Comparison of ENCODE assay signal across 27 cellular contexts in the genomic region with DNA sequence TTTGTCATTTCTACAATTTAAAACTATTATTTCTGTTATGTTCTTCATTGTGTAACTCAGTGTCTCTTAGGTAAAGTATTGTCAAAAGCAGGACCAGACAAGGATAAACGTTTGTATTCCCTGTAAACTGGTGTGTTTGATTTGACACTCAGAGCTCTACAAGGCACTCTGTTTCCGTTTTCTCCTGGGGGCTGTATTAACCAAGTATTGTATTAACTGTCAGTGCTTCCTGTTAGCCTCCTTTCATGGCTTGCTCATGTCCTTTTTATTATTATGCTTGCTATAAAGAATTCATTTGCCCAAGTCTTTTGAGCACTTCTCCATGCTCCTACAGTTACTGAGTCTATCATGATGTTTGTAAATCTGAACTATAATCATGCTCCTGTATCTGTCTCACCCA.
A peak's percentile ranks its signal among the peaks of the same experiment; 100 is the strongest.
DNase-seq lines count a peak whose midpoint lies in the region; ATAC-seq and TF ChIP-seq lines count a peak whose summit lies in the region.
"Had no signal": no experiment of that assay in that cellular context is flagged by ENCODE, and none has a peak within 500 bp of the region (broad histone marks: within the 10 kb centered on the region; RNA-seq: fewer than 3 reads in every experiment).

No MANE protein-coding gene starts in this region.

- 43 to 56% methylated on average over 2 of the region's 2 CpGs for WGBS in GM23248 (ENCODE audit: low coverage in 1 of 2, low lambda C conversion rate in 2 of 2, missing lambda C conversion rate in 2 of 2), 2 experiments

- POLR2A ChIA-PET in OCI-LY7 (lab: Charles Lee) = interaction anchor here (1.2 kb wide), 1 partner anchor 22 kb away, joined by 5 read pairs; no protein-coding TSS in a partner anchor

- no peak for TF ChIP-seq CTCF in OCI-LY7 (conservative IDR thresholded peaks at IDR 0.05; ENCODE audit: low read length)

- 0 out of 2 replicates have a peak overlapping the region, but pooled peaks have one; percentile 1 for H2AFZ ChIP-seq in GM23248
- H2AFZ ChIP-seq in OCI-LY7 (ENCODE audit: low read length) = peak overlapping the region; percentile 86

- H3K79me2 ChIP-seq in GM23248 (ENCODE audit: insufficient read depth) (no peaks in the 10 kb centered on the region), OCI-LY7 (ENCODE audit: insufficient read depth, low read depth, low read length) (no peaks in the 10 kb centered on the region)

- H3K9me3 ChIP-seq in GM23248 (ENCODE audit: low read depth) = no peaks in the 10 kb centered on the region
- no peaks in the 10 kb centered on the region for H3K9me3 ChIP-seq in OCI-LY7 (ENCODE audit: low read length)
- no peaks in the 10 kb centered on the region for H3K9me3 ChIP-seq in T-helper 17 cell (ENCODE audit: control insufficient read depth, low read length, poor library complexity, severe bottlenecking)
- H3K9me3 ChIP-seq: adrenal gland, HAP-1 had no signal

- no peaks in the 10 kb centered on the region for H4K20me1 ChIP-seq in GM23248 (ENCODE audit: insufficient read depth)
- H4K20me1 ChIP-seq in OCI-LY7 (ENCODE audit: insufficient read depth, low read length) = no peaks in the 10 kb centered on the region

- H3K4me3 ChIP-seq in GM23248 (no peak overlapping the region), OCI-LY7 (ENCODE audit: low read depth, low read length, poor library complexity, severe bottlenecking) (no peak overlapping the region)
- H3K4me3 ChIP-seq: adrenal gland, HAP-1, K562 had no signal

- H3K4me3 Mint-ChIP-seq in stimulated activated naive B cell treated with anti-CD40 and anti-IgM and Interleukin-4, amounts not matched to agents 10 μg/mL and 1 μg/mL and 100 μg/mL, for 72 hours = no peak overlapping the region
- H3K4me3 Mint-ChIP-seq in T-helper 17 cell = no peak overlapping the region
- H3K4me3 Mint-ChIP-seq: activated CD4-positive, alpha-beta T cell treated with anti-CD3 and anti-CD28 coated beads, Interleukin-2, amount 10 ng/mL, durations not matched to agents 24 days and 14 days; activated T-cell treated with anti-CD3 and anti-CD28 coated beads, Interleukin-2, amount 50 U/mL, for 4 hours; T-helper 2 cell treated with Interferon-gamma antibody and Interleukin-4, amounts not matched to agents 5 μg/mL and 100 μg/mL, for 36 hours; type B pancreatic cell had no signal

- no peaks in the 10 kb centered on the region for H3K27me3 Mint-ChIP-seq in stimulated activated naive B cell treated with anti-CD40 and anti-IgM and Interleukin-4, amounts not matched to agents 10 μg/mL and 1 μg/mL and 100 μg/mL, for 72 hours
- H3K27me3 Mint-ChIP-seq in T-helper 17 cell = peaks cover 4% of the 10 kb centered on the region
- H3K27me3 Mint-ChIP-seq: type B pancreatic cell had no signal

- peak overlapping the region; percentile 1 for H3K27ac Mint-ChIP-seq in stimulated activated naive B cell treated with anti-CD40 and anti-IgM and Interleukin-4, amounts not matched to agents 10 μg/mL and 1 μg/mL and 100 μg/mL, for 72 hours
- H3K27ac Mint-ChIP-seq in T-helper 17 cell = no peak overlapping the region
- H3K27ac Mint-ChIP-seq: activated CD4-positive, alpha-beta T cell treated with anti-CD3 and anti-CD28 coated beads, Interleukin-2, amount 10 ng/mL, durations not matched to agents 24 days and 14 days; T-helper 2 cell treated with Interferon-gamma antibody and Interleukin-4, amounts not matched to agents 5 μg/mL and 100 μg/mL, for 36 hours; type B pancreatic cell had no signal

- CTCF ChIA-PET in OCI-LY7 (lab: Charles Lee; ENCODE audit: unreplicated experiment) = no interaction called here

- intact Hi-C loops in OCI-LY7 (cut with micrococcal nuclease; ENCODE audit: unreplicated experiment) = no loop called here

- H3K27me3 ChIP-seq in GM23248 (replicated peaks; ENCODE audit: insufficient read depth) = no peaks in the 10 kb centered on the region
- H3K27me3 ChIP-seq: adrenal gland, brain microvascular endothelial cell had no signal

- in situ Hi-C loops in GM23248 (cut with MboI) = no loop called here

- peak; percentile 7 for DNase-seq in NCI-H345 treated with DMSO at 0.1 percent for 48 hours (lab: John Stamatoyannopoulos, UW; ENCODE audit: unreplicated experiment)
- DNase-seq in NCI-H345 (lab: John Stamatoyannopoulos, UW) = no peak
- no peak for DNase-seq in GM23248
- DNase-seq in OCI-LY7 (ENCODE audit: low spot score) = no peak
- DNase-seq in stimulated activated naive B cell treated with anti-CD40 and anti-IgM and Interleukin-4, amounts not matched to agents 10 μg/mL and 1 μg/mL and 100 μg/mL, for 72 hours = no peak
- no peak for DNase-seq in T-helper 17 cell
- DNase-seq: 8988T; activated CD4-positive, alpha-beta T cell treated with anti-CD3 and anti-CD28 coated beads, Interleukin-2, amount 10 ng/mL, durations not matched to agents 24 days and 14 days; activated naive CD4-positive, alpha-beta T cell; activated T-cell treated with anti-CD3 and anti-CD28 coated beads, Interleukin-2, amount 50 U/mL, for 4 hours; adrenal gland; AML-193; brain microvascular endothelial cell; effector CD8-positive, alpha-beta T cell; foreskin melanocyte; mesenchymal stem cell; NCI-H1417 treated with DMSO at 0.1 percent for 48 hours; NCI-H2081 treated with DMSO at 0.1 percent for 48 hours; NCI-H524 treated with DMSO at 0.1 percent for 48 hours; stimulated activated CD8-positive, alpha-beta memory T cell treated with anti-CD3 and anti-CD28 coated beads, Interleukin-4, amount 100 ng/mL, for 48 hours; WERI-Rb-1 had no signal

- ATAC-seq in stimulated activated naive B cell treated with anti-CD40 and anti-IgM and Interleukin-4, amounts not matched to agents 10 μg/mL and 1 μg/mL and 100 μg/mL, for 72 hours (replicated peaks) = no peak
- ATAC-seq in T-helper 17 cell (no peak), HG03354 (IDR thresholded peaks at IDR 0.05; ENCODE audit: poor library complexity, severe bottlenecking, unreplicated experiment) (no peak), HG02852 (IDR thresholded peaks at IDR 0.05; ENCODE audit: unreplicated experiment) (no peak)
- ATAC-seq: K562 had no signal

- H3K9me2 ChIP-seq in GM23248 (ENCODE audit: insufficient read depth) (no peaks in the 10 kb centered on the region), OCI-LY7 (ENCODE audit: insufficient read depth, low read length) (no peaks in the 10 kb centered on the region)

- peaks cover 15% of the 10 kb centered on the region for H3F3A ChIP-seq in GM23248 (ENCODE audit: insufficient read depth)

- no TSS peak for BruUV-seq in OCI-LY7 (replicated peaks; lab: Mats Ljungman, UMichigan)

- H3K9ac ChIP-seq in GM23248 = no peak overlapping the region

- H3K4me1 ChIP-seq in GM23248 (ENCODE audit: insufficient read depth) (peaks cover 14% of the 10 kb centered on the region), OCI-LY7 (ENCODE audit: insufficient read depth, low read length, poor library complexity, severe bottlenecking) (peaks cover 40% of the 10 kb centered on the region)
- H3K4me1 ChIP-seq: adrenal gland, HAP-1 had no signal

- peaks cover 0 to 2% of the 10 kb centered on the region in 2 donors for H3K9me3 Mint-ChIP-seq in stimulated activated naive B cell treated with anti-CD40 and anti-IgM and Interleukin-4, amounts not matched to agents 10 μg/mL and 1 μg/mL and 100 μg/mL, for 72 hours
- H3K9me3 Mint-ChIP-seq: activated T-cell treated with anti-CD3 and anti-CD28 coated beads, Interleukin-2, amount 50 U/mL, for 4 hours; T-helper 2 cell treated with Interferon-gamma antibody and Interleukin-4, amounts not matched to agents 5 μg/mL and 100 μg/mL, for 36 hours; type B pancreatic cell had no signal

- no peak overlapping the region for H3K27ac ChIP-seq in GM23248
- H3K27ac ChIP-seq in OCI-LY7 (ENCODE audit: low read depth, low read length, poor library complexity, severe bottlenecking) = no peak overlapping the region
- H3K27ac ChIP-seq: adrenal gland, brain microvascular endothelial cell, WERI-Rb-1 had no signal

- peaks cover 40 to 66% of the 10 kb centered on the region in 2 donors for H3K4me1 Mint-ChIP-seq in stimulated activated naive B cell treated with anti-CD40 and anti-IgM and Interleukin-4, amounts not matched to agents 10 μg/mL and 1 μg/mL and 100 μg/mL, for 72 hours
- H3K4me1 Mint-ChIP-seq in T-helper 17 cell = peaks cover 12% of the 10 kb centered on the region

- H3K36me3 Mint-ChIP-seq in stimulated activated naive B cell treated with anti-CD40 and anti-IgM and Interleukin-4, amounts not matched to agents 10 μg/mL and 1 μg/mL and 100 μg/mL, for 72 hours = no peaks in the 10 kb centered on the region
- H3K36me3 Mint-ChIP-seq in T-helper 17 cell (ENCODE audit: low read depth) = no peaks in the 10 kb centered on the region
- H3K36me3 Mint-ChIP-seq: type B pancreatic cell had no signal

- H3K4me2 ChIP-seq in GM23248 (ENCODE audit: unreplicated experiment) = peak overlapping the region; percentile 46
- H3K4me2 ChIP-seq in OCI-LY7 (ENCODE audit: low read length) = peak overlapping the region; percentile 51

- no peaks in the 10 kb centered on the region for H3K36me3 ChIP-seq in GM23248 (ENCODE audit: low read depth)
- no peaks in the 10 kb centered on the region for H3K36me3 ChIP-seq in OCI-LY7 (ENCODE audit: insufficient read depth, low read length)
- H3K36me3 ChIP-seq: adrenal gland, brain microvascular endothelial cell, HAP-1, WERI-Rb-1 had no signal
